Comparison of ENCODE assay signal across 11 cellular contexts in the genomic region with DNA sequence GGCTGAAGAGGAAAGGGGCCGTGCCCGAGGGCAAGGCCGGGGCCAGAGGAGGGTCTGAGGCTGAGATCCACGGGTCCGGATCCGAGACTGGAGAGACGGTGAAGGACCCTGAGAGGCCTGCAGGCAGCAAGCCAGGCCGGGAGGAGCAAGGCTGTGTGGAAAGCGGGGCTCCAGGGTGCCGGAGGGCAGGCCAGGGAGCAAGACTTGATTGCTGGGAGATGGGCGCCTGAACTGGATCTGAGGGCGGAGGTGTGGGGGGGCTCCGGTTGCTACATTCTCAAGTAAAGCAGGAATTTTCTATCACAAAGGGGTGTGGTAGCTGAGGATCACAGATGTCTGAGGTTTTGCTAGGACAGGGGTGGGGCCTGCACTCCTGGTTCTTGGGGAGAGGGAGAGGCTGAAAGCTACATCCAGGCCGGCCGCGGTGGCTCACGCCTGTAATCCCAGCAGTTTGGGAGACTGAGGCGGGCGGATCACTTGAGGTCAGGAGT. TPM values are rescaled to one million over a fixed set of nuclear protein-coding genes. Genes with fewer than 3 reads are reported as not detected.
DNase-seq lines count a peak whose midpoint lies in the region; ATAC-seq, FAIRE-seq and TF ChIP-seq lines count a peak whose summit lies in the region.
"Had no signal": no experiment of that assay in that cellular context is flagged by ENCODE, and none has a peak within 500 bp of the region (broad histone marks: within the 10 kb centered on the region; RNA-seq: fewer than 3 reads in every experiment).

No MANE protein-coding gene starts in this region.

- H4K20me1 ChIP-seq in K562 (replicated peaks; ENCODE audit: control insufficient read depth, insufficient read depth, low read length) = no peaks in the 10 kb centered on the region

- TF ChIP-seq EP300 in K562 (IDR thresholded peaks at IDR 0.05; ENCODE audit: low read length) = no peak

- ATAC-seq in Right ventricle myocardium inferior = no peak
- no peak for ATAC-seq in Right ventricle myocardium superior (ENCODE audit: poor library complexity)
- ATAC-seq in K562 = no peak
- no peak for ATAC-seq in upper lobe of right lung
- ATAC-seq in GM21619 (IDR thresholded peaks at IDR 0.05; ENCODE audit: unreplicated experiment) = no peak

- BruUV-seq in K562 (replicated peaks; lab: Mats Ljungman, UMichigan) = no TSS peak

- intact Hi-C loops in Right ventricle myocardium inferior (cut with DNase I) (no loop called here), Right ventricle myocardium superior (cut with DNase I) (no loop called here), K562 (cut with micrococcal nuclease) (loop anchor here (2.0 kb wide), 1 partner anchor 41 kb away; no protein-coding TSS in a partner anchor), upper lobe of right lung (cut with DNase I) (no loop called here)

- H3K4me1 ChIP-seq in K562 (replicated peaks in 1 of 2; ENCODE audit: control insufficient read depth in 2 of 2, insufficient read depth in 2 of 2, low read length in 2 of 2) = peaks cover 18 to 58% of the 10 kb centered on the region in 2 experiments
- peaks cover 26% of the 10 kb centered on the region for H3K4me1 ChIP-seq in upper lobe of right lung

- FAIRE-seq in K562 (lab: Jason Lieb, UNC) = peak; percentile 44
- FAIRE-seq: endometrium had no signal

- H3K27ac ChIP-seq in K562 (ENCODE audit: extremely low read depth, low read depth, low read length) (no peak overlapping the region), upper lobe of right lung (peak overlapping the region; percentile 24)

- H3K36me3 Mint-ChIP-seq in mesothelial cell of epicardium = peaks cover 9% of the 10 kb centered on the region

- WGBS in K562 (ENCODE audit: insufficient coverage, low coverage, missing lambda C conversion rate) = 49% methylated on average over 19 of the region's 19 CpGs

- DNase-seq in Right ventricle myocardium inferior (ENCODE audit: missing footprints) (peak; percentile 81), Right ventricle myocardium superior (no peak), K562 (ENCODE audit: extremely low read depth in 1 of 4, low spot score in 3 of 4) (no peak), mesothelial cell of epicardium (ENCODE audit: low spot score in 2 of 2, unreplicated experiment in 2 of 2) (no peak), upper lobe of right lung (no peak), COLO829 (ENCODE audit: low spot score) (no peak), SKM-1 treated with dmso at 0.1 percent for 144 hours (lab: John Stamatoyannopoulos, UW; ENCODE audit: unreplicated experiment) (no peak)
- DNase-seq: activated CD4-positive, alpha-beta T cell treated with anti-CD3 and anti-CD28 coated beads, Interleukin-2, amount 50 U/mL, for 4 hours; NK-92 treated with Interleukin-12 subunit alpha and Interleukin-12 subunit beta, amount 100 ng/mL, for 24 hours had no signal

- H3K36me3 ChIP-seq in K562 (ENCODE audit: control insufficient read depth, insufficient read depth, low read length) (no peaks in the 10 kb centered on the region), upper lobe of right lung (no peaks in the 10 kb centered on the region)

- H3K4me2 ChIP-seq in K562 (ENCODE audit: insufficient read depth, low read length) = peak overlapping the region; percentile 85; the same call in 1 of the 2 replicates

- in situ Hi-C loops in K562 (cut with MboI) = no loop called here

- H3K4me3 ChIP-seq in K562 = no peak overlapping the region
- peak overlapping the region; percentile 77 for H3K4me3 ChIP-seq in upper lobe of right lung

- peaks cover 7% of the 10 kb centered on the region; the same call in 1 of the 3 replicates for H3K79me2 ChIP-seq in K562 (ENCODE audit: control insufficient read depth, insufficient read depth, low read length)

- no peak overlapping the region for H2AFZ ChIP-seq in K562 (ENCODE audit: low read depth, low read length)

- POLR2A ChIA-PET in K562 (lab: Yijun Ruan, JAX) = interaction anchor here (1.0 kb wide), 1 partner anchor 10 kb away, joined by 6 read pairs; no protein-coding TSS in a partner anchor

- TF ChIP-seq POLR2A in K562 (conservative IDR thresholded peaks at IDR 0.05) = no peak

- peak overlapping the region; percentile 97 for H3K27ac Mint-ChIP-seq in mesothelial cell of epicardium

- peak overlapping the region in 1 of 2 experiments; percentile 61; a peak in 2 of 4 replicates for H3K9ac ChIP-seq in K562 (ENCODE audit: insufficient read depth in 1 of 2, low read depth in 2 of 2, low read length in 2 of 2)

- peak overlapping the region; percentile 90 for H3K4me3 Mint-ChIP-seq in mesothelial cell of epicardium

- no peaks in the 10 kb centered on the region for H3K27me3 Mint-ChIP-seq in mesothelial cell of epicardium (ENCODE audit: low read depth)

- TF ChIP-seq CTCF in K562 (IDR thresholded peaks at IDR 0.05 in 2 of 3, conservative IDR thresholded peaks at IDR 0.05 in 1 of 3; ENCODE audit: insufficient read depth in 2 of 3, low read depth in 1 of 3, low read length in 3 of 3) (no peak), mesothelial cell of epicardium (IDR thresholded peaks at IDR 0.05; ENCODE audit: unreplicated experiment) (no peak), upper lobe of right lung (IDR thresholded peaks at IDR 0.05) (no peak)

- no peaks in the 10 kb centered on the region for H3K9me1 ChIP-seq in K562 (ENCODE audit: control insufficient read depth, insufficient read depth, low read length)

- peaks cover 4% of the 10 kb centered on the region for H3K9me3 Mint-ChIP-seq in mesothelial cell of epicardium

- CTCF ChIA-PET in K562 (lab: Yijun Ruan, JAX; ENCODE audit: low intra/inter-chr PET ratio) = no interaction called here

- no peak for TF ChIP-seq RAD21 in K562 (CRISPR knock-in tag; conservative IDR thresholded peaks at IDR 0.05 in 1 of 2, IDR thresholded peaks at IDR 0.05 in 1 of 2)

- no peaks in the 10 kb centered on the region for H3K9me3 ChIP-seq in K562 (replicated peaks; ENCODE audit: control insufficient read depth, insufficient read depth, low read depth, low read length)
- no peaks in the 10 kb centered on the region for H3K9me3 ChIP-seq in upper lobe of right lung

- H3K4me1 Mint-ChIP-seq in mesothelial cell of epicardium = peaks cover 47% of the 10 kb centered on the region

- H3K27me3 ChIP-seq in K562 (ENCODE audit: control insufficient read depth in 2 of 2, insufficient read depth in 2 of 2, low read length in 2 of 2) (no peaks in the 10 kb centered on the region), upper lobe of right lung (no peaks in the 10 kb centered on the region)

RNA-seq across cellular contexts. Expression of a gene that starts 3.8 kb away (rescaled TPM):
- total RNA-seq in Right ventricle myocardium inferior = 4.2 TPM
- total RNA-seq in Right ventricle myocardium superior = 4.8 TPM
- total RNA-seq in K562 (2011; cell fraction: chromatin; rRNA removed; ENCODE audit: low replicate concordance) = 1.8 and 3.4 TPM in 2 replicates
- total RNA-seq in K562 (2011; cell fraction: nucleolus; rRNA removed) = 2.5 and 3.2 TPM in 2 replicates
- total RNA-seq in K562 (2011; cell fraction: nucleoplasm; rRNA removed) = 2.4 and 2.7 TPM in 2 replicates
- total RNA-seq in K562 (2014; rRNA removed) = 0.27 and 0.45 TPM in 2 replicates
- total RNA-seq in K562 (2014; rRNA removed; fragmentation: Illumina TruSeq; extraction: Trizol) = 0.22 and 0.29 TPM in 2 replicates
- 0.49 and 0.51 TPM in 2 replicates for total RNA-seq in K562 (2015; rRNA removed; fragmentation: Illumina TruSeq; extraction: Trizol)
- 1.00 and 1.3 TPM in 2 replicates for total RNA-seq in K562 (2021)
- polyA plus RNA-seq in K562 (2011; rRNA removed) = 0.27 and 0.29 TPM in 2 replicates
- polyA plus RNA-seq in K562 (2011; cell fraction: cytosol; rRNA removed) = 0.37 and 0.70 TPM in 2 replicates
- 0.66 and 0.73 TPM in 2 replicates for polyA plus RNA-seq in K562 (2011; cell fraction: nucleus; rRNA removed)
- 0.50 and 0.64 TPM in 2 replicates for polyA plus RNA-seq in K562 (2012)
- 0.55 and 0.73 TPM in 2 replicates for polyA plus RNA-seq in K562 (2014; fragmentation: Illumina TruSeq; extraction: Trizol)
- polyA plus RNA-seq in K562 (2014; fragmentation: Nextera tagmentation; extraction: Ambion mirVana) = under 1 TPM in 1 of 2 experiments, not detected in 1; 0.08 TPM
- polyA plus RNA-seq in K562 (2014; rRNA removed) = 0.84 and 0.91 TPM in 2 replicates
- polyA minus RNA-seq in K562 (2011; rRNA and poly(A)+ RNA removed) = 0.35 and 0.51 TPM in 2 replicates
- polyA minus RNA-seq in K562 (2011; cell fraction: cytosol; rRNA and poly(A)+ RNA removed) = not detected in 2 replicates
- polyA minus RNA-seq in K562 (2011; cell fraction: nucleus; rRNA and poly(A)+ RNA removed) = 0.67 and 0.78 TPM in 2 replicates
- 5.8 to 6.5 TPM (median 6.0 TPM) in 3 replicates for total RNA-seq in mesothelial cell of epicardium
- 1.2 TPM for total RNA-seq in upper lobe of right lung

RNA-seq across cellular contexts. Expression of a gene that starts 20.0 kb away (rescaled TPM):
- total RNA-seq in Right ventricle myocardium inferior = not detected
- not detected for total RNA-seq in Right ventricle myocardium superior
- total RNA-seq in K562 (2011; cell fraction: chromatin; rRNA removed; ENCODE audit: low replicate concordance) = not detected in 2 replicates
- not detected in 2 replicates for total RNA-seq in K562 (2011; cell fraction: nucleolus; rRNA removed)
- total RNA-seq in K562 (2011; cell fraction: nucleoplasm; rRNA removed) = not detected in 2 replicates
- total RNA-seq in K562 (2014; rRNA removed) = not detected in 2 replicates
- total RNA-seq in K562 (2014; rRNA removed; fragmentation: Illumina TruSeq; extraction: Trizol) = not detected in 2 replicates
- total RNA-seq in K562 (2015; rRNA removed; fragmentation: Illumina TruSeq; extraction: Trizol) = not detected in 2 replicates
- not detected in 2 replicates for total RNA-seq in K562 (2021)
- not detected in 2 replicates for polyA plus RNA-seq in K562 (2011; rRNA removed)
- not detected in 2 replicates for polyA plus RNA-seq in K562 (2011; cell fraction: cytosol; rRNA removed)
- not detected in 2 replicates for polyA plus RNA-seq in K562 (2011; cell fraction: nucleus; rRNA removed)
- 0.21 and 0.40 TPM in 2 replicates for polyA plus RNA-seq in K562 (2012)
- polyA plus RNA-seq in K562 (2014; fragmentation: Illumina TruSeq; extraction: Trizol) = not detected in 2 replicates
- polyA plus RNA-seq in K562 (2014; fragmentation: Nextera tagmentation; extraction: Ambion mirVana) = under 1 TPM; 0.03 to 0.04 TPM
- not detected in 2 replicates for polyA plus RNA-seq in K562 (2014; rRNA removed)
- polyA minus RNA-seq in K562 (2011; rRNA and poly(A)+ RNA removed) = not detected in 2 replicates
- polyA minus RNA-seq in K562 (2011; cell fraction: cytosol; rRNA and poly(A)+ RNA removed) = not detected in 2 replicates
- not detected in 2 replicates for polyA minus RNA-seq in K562 (2011; cell fraction: nucleus; rRNA and poly(A)+ RNA removed)
- 0.20 TPM in 1 of 3 replicates, not detected in the others for total RNA-seq in mesothelial cell of epicardium
- 0.81 TPM for total RNA-seq in upper lobe of right lung

RNA-seq across cellular contexts. Expression of a gene that starts 24.7 kb away (rescaled TPM):
- 15.3 TPM for total RNA-seq in Right ventricle myocardium inferior
- 15.1 TPM for total RNA-seq in Right ventricle myocardium superior
- 10.4 and 13.7 TPM in 2 replicates for total RNA-seq in K562 (2011; cell fraction: chromatin; rRNA removed; ENCODE audit: low replicate concordance)
- total RNA-seq in K562 (2011; cell fraction: nucleolus; rRNA removed) = 7.4 and 8.8 TPM in 2 replicates
- 10.0 and 11.1 TPM in 2 replicates for total RNA-seq in K562 (2011; cell fraction: nucleoplasm; rRNA removed)
- total RNA-seq in K562 (2014; rRNA removed) = 2.7 and 3.7 TPM in 2 replicates
- total RNA-seq in K562 (2014; rRNA removed; fragmentation: Illumina TruSeq; extraction: Trizol) = 0.58 and 0.61 TPM in 2 replicates
- 1.4 and 1.7 TPM in 2 replicates for total RNA-seq in K562 (2015; rRNA removed; fragmentation: Illumina TruSeq; extraction: Trizol)
- total RNA-seq in K562 (2021) = 3.4 and 4.6 TPM in 2 replicates
- polyA plus RNA-seq in K562 (2011; rRNA removed) = 1.4 and 2.1 TPM in 2 replicates
- polyA plus RNA-seq in K562 (2011; cell fraction: cytosol; rRNA removed) = 2.3 and 3.3 TPM in 2 replicates
- 5.2 and 8.5 TPM in 2 replicates for polyA plus RNA-seq in K562 (2011; cell fraction: nucleus; rRNA removed)
- polyA plus RNA-seq in K562 (2012) = 3.2 and 5.2 TPM in 2 replicates
- 1.5 and 2.6 TPM in 2 replicates for polyA plus RNA-seq in K562 (2014; fragmentation: Illumina TruSeq; extraction: Trizol)
- under 1 TPM; 0.20 to 0.24 TPM for polyA plus RNA-seq in K562 (2014; fragmentation: Nextera tagmentation; extraction: Ambion mirVana)
- 4.7 and 6.1 TPM in 2 replicates for polyA plus RNA-seq in K562 (2014; rRNA removed)
- polyA minus RNA-seq in K562 (2011; rRNA and poly(A)+ RNA removed) = 1.1 and 1.6 TPM in 2 replicates
- polyA minus RNA-seq in K562 (2011; cell fraction: cytosol; rRNA and poly(A)+ RNA removed) = 1.0 and 4.6 TPM in 2 replicates
- 1.3 and 2.0 TPM in 2 replicates for polyA minus RNA-seq in K562 (2011; cell fraction: nucleus; rRNA and poly(A)+ RNA removed)
- 1.4 to 2.1 TPM (median 1.5 TPM) in 3 replicates for total RNA-seq in mesothelial cell of epicardium
- 54.5 TPM for total RNA-seq in upper lobe of right lung

RNA-seq across cellular contexts. Expression of a gene that starts 31.0 kb away (rescaled TPM):
- 0.49 TPM for total RNA-seq in Right ventricle myocardium inferior
- total RNA-seq in Right ventricle myocardium superior = 0.73 TPM
- 23.8 and 28.5 TPM in 2 replicates for total RNA-seq in K562 (2011; cell fraction: chromatin; rRNA removed; ENCODE audit: low replicate concordance)
- total RNA-seq in K562 (2011; cell fraction: nucleolus; rRNA removed) = 10.5 and 17.9 TPM in 2 replicates
- 18.7 and 19.0 TPM in 2 replicates for total RNA-seq in K562 (2011; cell fraction: nucleoplasm; rRNA removed)
- total RNA-seq in K562 (2014; rRNA removed) = 0.14 and 0.78 TPM in 2 replicates
- total RNA-seq in K562 (2014; rRNA removed; fragmentation: Illumina TruSeq; extraction: Trizol) = 0.61 and 1.3 TPM in 2 replicates
- 0.40 and 0.49 TPM in 2 replicates for total RNA-seq in K562 (2015; rRNA removed; fragmentation: Illumina TruSeq; extraction: Trizol)
- total RNA-seq in K562 (2021) = 2.1 and 2.2 TPM in 2 replicates
- 0.54 and 0.57 TPM in 2 replicates for polyA plus RNA-seq in K562 (2011; rRNA removed)
- 0.16 and 0.67 TPM in 2 replicates for polyA plus RNA-seq in K562 (2011; cell fraction: cytosol; rRNA removed)
- polyA plus RNA-seq in K562 (2011; cell fraction: nucleus; rRNA removed) = 3.1 and 3.5 TPM in 2 replicates
- polyA plus RNA-seq in K562 (2012) = 1.4 and 1.7 TPM in 2 replicates
- polyA plus RNA-seq in K562 (2014; fragmentation: Illumina TruSeq; extraction: Trizol) = 0.29 and 1.1 TPM in 2 replicates
- under 1 TPM; 0.24 to 0.73 TPM for polyA plus RNA-seq in K562 (2014; fragmentation: Nextera tagmentation; extraction: Ambion mirVana)
- polyA plus RNA-seq in K562 (2014; rRNA removed) = 0.39 and 1.2 TPM in 2 replicates
- 0.63 TPM in 1 of 2 replicates, not detected in the other for polyA minus RNA-seq in K562 (2011; rRNA and poly(A)+ RNA removed)
- polyA minus RNA-seq in K562 (2011; cell fraction: cytosol; rRNA and poly(A)+ RNA removed) = not detected in 2 replicates
- 0.67 and 0.89 TPM in 2 replicates for polyA minus RNA-seq in K562 (2011; cell fraction: nucleus; rRNA and poly(A)+ RNA removed)
- 0.45 to 0.80 TPM (median 0.49 TPM) in 3 replicates for total RNA-seq in mesothelial cell of epicardium
- 3.8 TPM for total RNA-seq in upper lobe of right lung

RNA-seq across cellular contexts. Expression of a gene that starts 36.7 kb away (rescaled TPM):
- 2.1 TPM for total RNA-seq in Right ventricle myocardium inferior
- 1.8 TPM for total RNA-seq in Right ventricle myocardium superior
- total RNA-seq in K562 (2011; cell fraction: chromatin; rRNA removed; ENCODE audit: low replicate concordance) = 53.2 and 80.3 TPM in 2 replicates
- 51.5 and 67.9 TPM in 2 replicates for total RNA-seq in K562 (2011; cell fraction: nucleolus; rRNA removed)
- 56.0 and 63.6 TPM in 2 replicates for total RNA-seq in K562 (2011; cell fraction: nucleoplasm; rRNA removed)
- 15.5 and 17.2 TPM in 2 replicates for total RNA-seq in K562 (2014; rRNA removed)
- total RNA-seq in K562 (2014; rRNA removed; fragmentation: Illumina TruSeq; extraction: Trizol) = 8.9 TPM in 2 replicates
- total RNA-seq in K562 (2015; rRNA removed; fragmentation: Illumina TruSeq; extraction: Trizol) = 5.0 TPM in 2 replicates
- 18.5 and 19.6 TPM in 2 replicates for total RNA-seq in K562 (2021)
- 3.2 and 5.0 TPM in 2 replicates for polyA plus RNA-seq in K562 (2011; rRNA removed)
- 2.2 and 4.8 TPM in 2 replicates for polyA plus RNA-seq in K562 (2011; cell fraction: cytosol; rRNA removed)
- 5.3 and 17.6 TPM in 2 replicates for polyA plus RNA-seq in K562 (2011; cell fraction: nucleus; rRNA removed)
- 4.8 and 9.2 TPM in 2 replicates for polyA plus RNA-seq in K562 (2012)
- polyA plus RNA-seq in K562 (2014; fragmentation: Illumina TruSeq; extraction: Trizol) = 7.9 and 8.8 TPM in 2 replicates
- 1 to 10 TPM; 2.3 to 3.1 TPM for polyA plus RNA-seq in K562 (2014; fragmentation: Nextera tagmentation; extraction: Ambion mirVana)
- polyA plus RNA-seq in K562 (2014; rRNA removed) = 16.3 and 18.3 TPM in 2 replicates
- polyA minus RNA-seq in K562 (2011; rRNA and poly(A)+ RNA removed) = 1.1 and 3.1 TPM in 2 replicates
- polyA minus RNA-seq in K562 (2011; cell fraction: cytosol; rRNA and poly(A)+ RNA removed) = 1.4 and 4.4 TPM in 2 replicates
- 3.2 and 5.3 TPM in 2 replicates for polyA minus RNA-seq in K562 (2011; cell fraction: nucleus; rRNA and poly(A)+ RNA removed)
- total RNA-seq in mesothelial cell of epicardium = 3.5 to 4.4 TPM (median 4.3 TPM) in 3 replicates
- 19.9 TPM for total RNA-seq in upper lobe of right lung
